1 cellular context compared by ENCODE assay signal in genomic region chr17:39573447-39574298, GRCh38.
TF ChIP-seq lines count a peak whose summit lies in the region.

No MANE protein-coding gene starts in this region.

TF ChIP-seq in HEK293, 187 proteins besides CTCF, POLR2A, EP300 and RAD21 (continued from another document):
- TF ChIP-seq, protein P1, sequence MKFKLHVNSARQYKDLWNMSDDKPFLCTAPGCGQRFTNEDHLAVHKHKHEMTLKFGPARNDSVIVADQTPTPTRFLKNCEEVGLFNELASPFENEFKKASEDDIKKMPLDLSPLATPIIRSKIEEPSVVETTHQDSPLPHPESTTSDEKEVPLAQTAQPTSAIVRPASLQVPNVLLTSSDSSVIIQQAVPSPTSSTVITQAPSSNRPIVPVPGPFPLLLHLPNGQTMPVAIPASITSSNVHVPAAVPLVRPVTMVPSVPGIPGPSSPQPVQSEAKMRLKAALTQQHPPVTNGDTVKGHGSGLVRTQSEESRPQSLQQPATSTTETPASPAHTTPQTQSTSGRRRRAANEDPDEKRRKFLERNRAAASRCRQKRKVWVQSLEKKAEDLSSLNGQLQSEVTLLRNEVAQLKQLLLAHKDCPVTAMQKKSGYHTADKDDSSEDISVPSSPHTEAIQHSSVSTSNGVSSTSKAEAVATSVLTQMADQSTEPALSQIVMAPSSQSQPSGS (tag by site-specific recombination; IDR thresholded peaks at IDR 0.05; ENCODE audit: low read depth): no peak
- TF ChIP-seq ZSCAN23 (tag by site-specific recombination; IDR thresholded peaks at IDR 0.05) (0 out of 2 replicates have a peak, but pooled peaks have one; percentile 36), YY1 (tag by site-specific recombination; IDR thresholded peaks at IDR 0.05) (peak; percentile 73; the same call in 1 of the 2 replicates), SP2 (tag by site-specific recombination; IDR thresholded peaks at IDR 0.05) (peak; percentile 83), YY2 (tag by site-specific recombination; IDR thresholded peaks at IDR 0.05) (peak; percentile 48; the same call in 1 of the 2 replicates), KLF17 (tag by site-specific recombination; IDR thresholded peaks at IDR 0.05) (peak; percentile 77), KLF10 (tag by site-specific recombination; IDR thresholded peaks at IDR 0.05) (0 out of 2 replicates have a peak, but pooled peaks have one; percentile 54), SP7 (tag by site-specific recombination; IDR thresholded peaks at IDR 0.05) (peak; percentile 21; the same call in 1 of the 2 replicates), ZNF423 (tag by site-specific recombination; IDR thresholded peaks at IDR 0.05) (peak; percentile 85), ZFP37 (tag by site-specific recombination; IDR thresholded peaks at IDR 0.05) (no peak), ZEB2 (tag by site-specific recombination; IDR thresholded peaks at IDR 0.05) (peak; percentile 74), ZNF626 (tag by site-specific recombination; IDR thresholded peaks at IDR 0.05) (no peak), ZNF335 (tag by site-specific recombination; conservative IDR thresholded peaks at IDR 0.05) (peak; percentile 78), ZNF24 (tag by site-specific recombination; IDR thresholded peaks at IDR 0.05) (0 out of 2 replicates have a peak, but pooled peaks have one; percentile 20), ZNF341 (tag by site-specific recombination; IDR thresholded peaks at IDR 0.05; ENCODE audit: low read depth) (peak; percentile 83), HOXA7 (CRISPR knock-in tag; IDR thresholded peaks at IDR 0.05; ENCODE audit: borderline replicate concordance) (no peak), ZNF677 (tag by site-specific recombination; IDR thresholded peaks at IDR 0.05) (0 out of 2 replicates have a peak, but pooled peaks have one; percentile 21), ZNF48 (tag by site-specific recombination; IDR thresholded peaks at IDR 0.05) (no peak), WT1 (tag by site-specific recombination; IDR thresholded peaks at IDR 0.05) (peak; percentile 47), ZIC2 (tag by site-specific recombination; IDR thresholded peaks at IDR 0.05) (peak; percentile 93), ZNF473 (tag by site-specific recombination; IDR thresholded peaks at IDR 0.05) (no peak), ZNF660 (tag by site-specific recombination; IDR thresholded peaks at IDR 0.05) (0 out of 2 replicates have a peak, but pooled peaks have one; percentile 77), ZNF561 (tag by site-specific recombination; IDR thresholded peaks at IDR 0.05; ENCODE audit: borderline replicate concordance) (peak; percentile 90; the same call in 1 of the 2 replicates), ZNF292 (tag by site-specific recombination; IDR thresholded peaks at IDR 0.05; ENCODE audit: borderline replicate concordance, low read depth) (no peak), KLF16 (tag by site-specific recombination; IDR thresholded peaks at IDR 0.05) (peak; percentile 70; the same call in 1 of the 2 replicates), IKZF3 (tag by site-specific recombination; IDR thresholded peaks at IDR 0.05) (peak; percentile 60), ZNF596 (tag by site-specific recombination; IDR thresholded peaks at IDR 0.05) (0 out of 2 replicates have a peak, but pooled peaks have one; percentile 39), HIC1 (tag by site-specific recombination; IDR thresholded peaks at IDR 0.05) (peak; percentile 76), ZNF776 (tag by site-specific recombination; IDR thresholded peaks at IDR 0.05; ENCODE audit: borderline replicate concordance) (no peak), FEZF1 (tag by site-specific recombination; IDR thresholded peaks at IDR 0.05) (no peak), ZNF610 (tag by site-specific recombination; IDR thresholded peaks at IDR 0.05; ENCODE audit: borderline replicate concordance) (peak; percentile 93), ZNF501 (tag by site-specific recombination; IDR thresholded peaks at IDR 0.05) (no peak), ZNF184 (tag by site-specific recombination; IDR thresholded peaks at IDR 0.05) (peak; percentile 55; the same call in 1 of the 2 replicates), ZSCAN30 (tag by site-specific recombination; IDR thresholded peaks at IDR 0.05) (peak; percentile 87; the same call in 1 of the 2 replicates), KLF9 (tag by site-specific recombination; IDR thresholded peaks at IDR 0.05; ENCODE audit: low read depth) (peak; percentile 85), ZNF391 (tag by site-specific recombination; IDR thresholded peaks at IDR 0.05; ENCODE audit: borderline replicate concordance, low read depth) (peak; percentile 53; the same call in 1 of the 2 replicates), REPIN1 (tag by site-specific recombination; IDR thresholded peaks at IDR 0.05; ENCODE audit: low read depth) (no peak), GLIS2 (tag by site-specific recombination; IDR thresholded peaks at IDR 0.05) (peak; percentile 97), KLF1 (tag by site-specific recombination; IDR thresholded peaks at IDR 0.05) (peak; percentile 79), ZNF654 (tag by site-specific recombination; IDR thresholded peaks at IDR 0.05; ENCODE audit: low read depth) (no peak), EGR2 (tag by site-specific recombination; IDR thresholded peaks at IDR 0.05; ENCODE audit: low read depth) (peak; percentile 95)
- TF ChIP-seq, protein P2, sequence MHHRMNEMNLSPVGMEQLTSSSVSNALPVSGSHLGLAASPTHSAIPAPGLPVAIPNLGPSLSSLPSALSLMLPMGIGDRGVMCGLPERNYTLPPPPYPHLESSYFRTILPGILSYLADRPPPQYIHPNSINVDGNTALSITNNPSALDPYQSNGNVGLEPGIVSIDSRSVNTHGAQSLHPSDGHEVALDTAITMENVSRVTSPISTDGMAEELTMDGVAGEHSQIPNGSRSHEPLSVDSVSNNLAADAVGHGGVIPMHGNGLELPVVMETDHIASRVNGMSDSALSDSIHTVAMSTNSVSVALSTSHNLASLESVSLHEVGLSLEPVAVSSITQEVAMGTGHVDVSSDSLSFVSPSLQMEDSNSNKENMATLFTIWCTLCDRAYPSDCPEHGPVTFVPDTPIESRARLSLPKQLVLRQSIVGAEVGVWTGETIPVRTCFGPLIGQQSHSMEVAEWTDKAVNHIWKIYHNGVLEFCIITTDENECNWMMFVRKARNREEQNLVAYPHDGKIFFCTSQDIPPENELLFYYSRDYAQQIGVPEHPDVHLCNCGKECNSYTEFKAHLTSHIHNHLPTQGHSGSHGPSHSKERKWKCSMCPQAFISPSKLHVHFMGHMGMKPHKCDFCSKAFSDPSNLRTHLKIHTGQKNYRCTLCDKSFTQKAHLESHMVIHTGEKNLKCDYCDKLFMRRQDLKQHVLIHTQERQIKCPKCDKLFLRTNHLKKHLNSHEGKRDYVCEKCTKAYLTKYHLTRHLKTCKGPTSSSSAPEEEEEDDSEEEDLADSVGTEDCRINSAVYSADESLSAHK (tag by site-specific recombination; IDR thresholded peaks at IDR 0.05): no peak
- TF ChIP-seq, protein P3, sequence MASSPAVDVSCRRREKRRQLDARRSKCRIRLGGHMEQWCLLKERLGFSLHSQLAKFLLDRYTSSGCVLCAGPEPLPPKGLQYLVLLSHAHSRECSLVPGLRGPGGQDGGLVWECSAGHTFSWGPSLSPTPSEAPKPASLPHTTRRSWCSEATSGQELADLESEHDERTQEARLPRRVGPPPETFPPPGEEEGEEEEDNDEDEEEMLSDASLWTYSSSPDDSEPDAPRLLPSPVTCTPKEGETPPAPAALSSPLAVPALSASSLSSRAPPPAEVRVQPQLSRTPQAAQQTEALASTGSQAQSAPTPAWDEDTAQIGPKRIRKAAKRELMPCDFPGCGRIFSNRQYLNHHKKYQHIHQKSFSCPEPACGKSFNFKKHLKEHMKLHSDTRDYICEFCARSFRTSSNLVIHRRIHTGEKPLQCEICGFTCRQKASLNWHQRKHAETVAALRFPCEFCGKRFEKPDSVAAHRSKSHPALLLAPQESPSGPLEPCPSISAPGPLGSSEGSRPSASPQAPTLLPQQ (tag by site-specific recombination; IDR thresholded peaks at IDR 0.05): peak; percentile 52; the same call in 1 of the 2 replicates
- TF ChIP-seq, protein P4, sequence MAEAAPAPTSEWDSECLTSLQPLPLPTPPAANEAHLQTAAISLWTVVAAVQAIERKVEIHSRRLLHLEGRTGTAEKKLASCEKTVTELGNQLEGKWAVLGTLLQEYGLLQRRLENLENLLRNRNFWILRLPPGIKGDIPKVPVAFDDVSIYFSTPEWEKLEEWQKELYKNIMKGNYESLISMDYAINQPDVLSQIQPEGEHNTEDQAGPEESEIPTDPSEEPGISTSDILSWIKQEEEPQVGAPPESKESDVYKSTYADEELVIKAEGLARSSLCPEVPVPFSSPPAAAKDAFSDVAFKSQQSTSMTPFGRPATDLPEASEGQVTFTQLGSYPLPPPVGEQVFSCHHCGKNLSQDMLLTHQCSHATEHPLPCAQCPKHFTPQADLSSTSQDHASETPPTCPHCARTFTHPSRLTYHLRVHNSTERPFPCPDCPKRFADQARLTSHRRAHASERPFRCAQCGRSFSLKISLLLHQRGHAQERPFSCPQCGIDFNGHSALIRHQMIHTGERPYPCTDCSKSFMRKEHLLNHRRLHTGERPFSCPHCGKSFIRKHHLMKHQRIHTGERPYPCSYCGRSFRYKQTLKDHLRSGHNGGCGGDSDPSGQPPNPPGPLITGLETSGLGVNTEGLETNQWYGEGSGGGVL (tag by site-specific recombination; IDR thresholded peaks at IDR 0.05): 0 out of 2 replicates have a peak, but pooled peaks have one; percentile 8
- TF ChIP-seq, protein P5, sequence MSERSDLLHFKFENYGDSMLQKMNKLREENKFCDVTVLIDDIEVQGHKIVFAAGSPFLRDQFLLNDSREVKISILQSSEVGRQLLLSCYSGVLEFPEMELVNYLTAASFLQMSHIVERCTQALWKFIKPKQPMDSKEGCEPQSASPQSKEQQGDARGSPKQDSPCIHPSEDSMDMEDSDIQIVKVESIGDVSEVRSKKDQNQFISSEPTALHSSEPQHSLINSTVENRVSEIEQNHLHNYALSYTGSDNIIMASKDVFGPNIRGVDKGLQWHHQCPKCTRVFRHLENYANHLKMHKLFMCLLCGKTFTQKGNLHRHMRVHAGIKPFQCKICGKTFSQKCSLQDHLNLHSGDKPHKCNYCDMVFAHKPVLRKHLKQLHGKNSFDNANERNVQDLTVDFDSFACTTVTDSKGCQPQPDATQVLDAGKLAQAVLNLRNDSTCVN (tag by site-specific recombination; optimal IDR thresholded peaks at IDR 0.05): peak; percentile 73
- TF ChIP-seq, protein P6, sequence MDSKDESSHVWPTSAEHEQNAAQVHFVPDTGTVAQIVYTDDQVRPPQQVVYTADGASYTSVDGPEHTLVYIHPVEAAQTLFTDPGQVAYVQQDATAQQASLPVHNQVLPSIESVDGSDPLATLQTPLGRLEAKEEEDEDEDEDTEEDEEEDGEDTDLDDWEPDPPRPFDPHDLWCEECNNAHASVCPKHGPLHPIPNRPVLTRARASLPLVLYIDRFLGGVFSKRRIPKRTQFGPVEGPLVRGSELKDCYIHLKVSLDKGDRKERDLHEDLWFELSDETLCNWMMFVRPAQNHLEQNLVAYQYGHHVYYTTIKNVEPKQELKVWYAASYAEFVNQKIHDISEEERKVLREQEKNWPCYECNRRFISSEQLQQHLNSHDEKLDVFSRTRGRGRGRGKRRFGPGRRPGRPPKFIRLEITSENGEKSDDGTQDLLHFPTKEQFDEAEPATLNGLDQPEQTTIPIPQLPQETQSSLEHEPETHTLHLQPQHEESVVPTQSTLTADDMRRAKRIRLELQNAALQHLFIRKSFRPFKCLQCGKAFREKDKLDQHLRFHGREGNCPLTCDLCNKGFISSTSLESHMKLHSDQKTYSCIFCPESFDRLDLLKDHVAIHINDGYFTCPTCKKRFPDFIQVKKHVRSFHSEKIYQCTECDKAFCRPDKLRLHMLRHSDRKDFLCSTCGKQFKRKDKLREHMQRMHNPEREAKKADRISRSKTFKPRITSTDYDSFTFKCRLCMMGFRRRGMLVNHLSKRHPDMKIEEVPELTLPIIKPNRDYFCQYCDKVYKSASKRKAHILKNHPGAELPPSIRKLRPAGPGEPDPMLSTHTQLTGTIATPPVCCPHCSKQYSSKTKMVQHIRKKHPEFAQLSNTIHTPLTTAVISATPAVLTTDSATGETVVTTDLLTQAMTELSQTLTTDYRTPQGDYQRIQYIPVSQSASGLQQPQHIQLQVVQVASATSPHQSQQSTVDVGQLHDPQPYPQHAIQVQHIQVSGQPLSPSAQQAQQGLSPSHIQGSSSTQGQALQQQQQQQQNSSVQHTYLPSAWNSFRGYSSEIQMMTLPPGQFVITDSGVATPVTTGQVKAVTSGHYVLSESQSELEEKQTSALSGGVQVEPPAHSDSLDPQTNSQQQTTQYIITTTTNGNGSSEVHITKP (tag by site-specific recombination; IDR thresholded peaks at IDR 0.05): peak; percentile 58
- TF ChIP-seq, protein P7, sequence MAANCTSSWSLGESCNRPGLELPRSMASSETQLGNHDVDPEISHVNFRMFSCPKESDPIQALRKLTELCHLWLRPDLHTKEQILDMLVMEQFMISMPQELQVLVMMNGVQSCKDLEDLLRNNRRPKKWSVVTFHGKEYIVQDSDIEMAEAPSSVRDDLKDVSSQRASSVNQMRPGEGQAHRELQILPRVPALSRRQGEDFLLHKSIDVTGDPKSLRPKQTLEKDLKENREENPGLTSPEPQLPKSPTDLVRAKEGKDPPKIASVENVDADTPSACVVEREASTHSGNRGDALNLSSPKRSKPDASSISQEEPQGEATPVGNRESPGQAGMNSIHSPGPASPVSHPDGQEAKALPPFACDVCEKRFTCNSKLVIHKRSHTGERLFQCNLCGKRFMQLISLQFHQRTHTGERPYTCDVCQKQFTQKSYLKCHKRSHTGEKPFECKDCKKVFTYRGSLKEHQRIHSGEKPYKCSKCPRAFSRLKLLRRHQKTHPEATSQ (tag by site-specific recombination; IDR thresholded peaks at IDR 0.05): no peak; the same call in 1 of the 2 replicates
